12 cellular contexts compared by ENCODE assay signal in genomic region chr11:116563028-116563712, GRCh38.
DNase-seq lines count a peak whose midpoint lies in the region; ATAC-seq, FAIRE-seq and TF ChIP-seq lines count a peak whose summit lies in the region.
"Had no signal": no experiment of that assay in that cellular context is flagged by ENCODE, and none has a peak within 500 bp of the region (broad histone marks: within the 10 kb centered on the region; RNA-seq: fewer than 3 reads in every experiment).

No MANE protein-coding gene starts in this region.

- H3K4me3 Mint-ChIP-seq in MCF 10A (ENCODE audit: unreplicated experiment) = no peak overlapping the region

- peaks cover 12% of the 10 kb centered on the region for H3K9me3 Mint-ChIP-seq in MCF 10A (ENCODE audit: unreplicated experiment)

- H2AFZ ChIP-seq in mammary epithelial cell (ENCODE audit: low read depth, low read length) = no peak overlapping the region
- H2AFZ ChIP-seq in smooth muscle cell (ENCODE audit: low read depth) = no peak overlapping the region
- H2AFZ ChIP-seq: parathyroid adenoma had no signal

- H3K27ac ChIP-seq in mammary epithelial cell (ENCODE audit: insufficient read depth, low read depth, low read length) (no peak overlapping the region), testis (no peak overlapping the region), smooth muscle cell (ENCODE audit: low read depth) (no peak overlapping the region)
- H3K27ac ChIP-seq: parathyroid adenoma had no signal

- H3K9ac ChIP-seq in mammary epithelial cell (ENCODE audit: insufficient read depth, low read length) = no peak overlapping the region
- no peak overlapping the region for H3K9ac ChIP-seq in smooth muscle cell (ENCODE audit: low read depth)
- H3K9ac ChIP-seq: parathyroid adenoma had no signal

- 7% methylated on average over 7 of the region's 10 CpGs for WGBS in mammary epithelial cell (ENCODE audit: low coverage, missing lambda C conversion rate)
- WGBS in testis, 2 donors = 59 to 70% methylated on average over 9 to 10 of the region's 10 CpGs
- WGBS in smooth muscle cell (ENCODE audit: low lambda C conversion rate) = 61% methylated on average over 10 of the region's 10 CpGs

- H3K36me3 ChIP-seq in mammary epithelial cell (ENCODE audit: insufficient read depth, low read length) (no peaks in the 10 kb centered on the region), testis (ENCODE audit: low read depth, missing control alignments) (no peaks in the 10 kb centered on the region), smooth muscle cell (ENCODE audit: low read depth) (no peaks in the 10 kb centered on the region)

- peak; percentile 10 for DNase-seq in MCF 10A (ENCODE audit: unreplicated experiment)
- DNase-seq in mammary epithelial cell = no peak
- peak; percentile 12 for DNase-seq in UCSD-AML1 (lab: John Stamatoyannopoulos, UW; ENCODE audit: unreplicated experiment)
- DNase-seq in testis = peak; percentile 60
- no peak for DNase-seq in activated gamma-delta T cell (lab: John Stamatoyannopoulos, UW)
- no peak for DNase-seq in smooth muscle cell (lab: John Stamatoyannopoulos, UW; ENCODE audit: unreplicated experiment)
- DNase-seq: activated CD4-positive, alpha-beta T cell treated with anti-CD3 and anti-CD28 coated beads, Interleukin-2, amount 50 U/mL, for 48 hours had no signal

- TF ChIP-seq CTCF in MCF 10A (IDR thresholded peaks at IDR 0.05; ENCODE audit: unreplicated experiment) = no peak
- no peak for TF ChIP-seq CTCF in mammary epithelial cell (conservative IDR thresholded peaks at IDR 0.05 in 1 of 2, IDR thresholded peaks at IDR 0.05 in 1 of 2; ENCODE audit: extremely low read depth in 1 of 2, insufficient read depth in 1 of 2, low read depth in 1 of 2, low read length in 2 of 2)
- TF ChIP-seq CTCF in testis (IDR thresholded peaks at IDR 0.05) = no peak
- TF ChIP-seq CTCF in smooth muscle cell (IDR thresholded peaks at IDR 0.05; ENCODE audit: borderline replicate concordance, insufficient read depth, poor library complexity, severe bottlenecking) = no peak

- no peaks in the 10 kb centered on the region for H3K4me1 Mint-ChIP-seq in MCF 10A (ENCODE audit: insufficient read depth, unreplicated experiment)

- H3K79me2 ChIP-seq in mammary epithelial cell (ENCODE audit: insufficient read depth, low read length) (no peaks in the 10 kb centered on the region), smooth muscle cell (ENCODE audit: low read depth) (no peaks in the 10 kb centered on the region)
- H3K79me2 ChIP-seq: parathyroid adenoma had no signal

- H3K27ac Mint-ChIP-seq in MCF 10A (ENCODE audit: low read depth, unreplicated experiment) = no peak overlapping the region

- no peaks in the 10 kb centered on the region for H4K20me1 ChIP-seq in mammary epithelial cell (ENCODE audit: insufficient read depth, low read length)
- H4K20me1 ChIP-seq in smooth muscle cell (ENCODE audit: low read depth) = no peaks in the 10 kb centered on the region

- FAIRE-seq in islet of Langerhans (lab: Jason Lieb, UNC) = peak; percentile 68
- FAIRE-seq: GM12878, H1 had no signal

- no peaks in the 10 kb centered on the region for H3K4me1 ChIP-seq in mammary epithelial cell (ENCODE audit: insufficient read depth, low read length)
- H3K4me1 ChIP-seq in testis = no peaks in the 10 kb centered on the region
- H3K4me1 ChIP-seq in smooth muscle cell (ENCODE audit: low read depth) = no peaks in the 10 kb centered on the region
- H3K4me1 ChIP-seq: parathyroid adenoma had no signal

- ATAC-seq in HG02623 (IDR thresholded peaks at IDR 0.05; ENCODE audit: unreplicated experiment) = no peak
- ATAC-seq: GM12878 had no signal

- H3K36me3 Mint-ChIP-seq in MCF 10A (ENCODE audit: insufficient read depth, unreplicated experiment) = no peaks in the 10 kb centered on the region

- dilution Hi-C loops in mammary epithelial cell (cut with HindIII; ENCODE audit: low sequenced_read_pairs) = no loop called here

- TF ChIP-seq POLR2A in testis (IDR thresholded peaks at IDR 0.05) = no peak

- H3K9me3 ChIP-seq in mammary epithelial cell (replicated peaks; ENCODE audit: insufficient read depth, low read length) = no peaks in the 10 kb centered on the region
- no peaks in the 10 kb centered on the region for H3K9me3 ChIP-seq in testis
- H3K9me3 ChIP-seq in smooth muscle cell (replicated peaks; ENCODE audit: low read depth) = no peaks in the 10 kb centered on the region

- POLR2A ChIA-PET in MCF 10A (lab: Yijun Ruan, JAX) = no interaction called here

- peaks cover 2% of the 10 kb centered on the region for H3K27me3 ChIP-seq in mammary epithelial cell (ENCODE audit: insufficient read depth, low read length)
- no peaks in the 10 kb centered on the region for H3K27me3 ChIP-seq in testis
- H3K27me3 ChIP-seq in smooth muscle cell (ENCODE audit: low read depth) = no peaks in the 10 kb centered on the region

- in situ Hi-C loops in mammary epithelial cell (cut with MboI; ENCODE audit: low sequenced_read_pairs in 2 of 2) = no loop called here

- no peak overlapping the region for H3K4me2 ChIP-seq in mammary epithelial cell (ENCODE audit: insufficient read depth, low read depth, low read length)
- H3K4me2 ChIP-seq in smooth muscle cell = no peak overlapping the region

- intact Hi-C loops in MCF 10A (cut with micrococcal nuclease) = no loop called here
- intact Hi-C loops in mammary epithelial cell (cut with micrococcal nuclease) = no loop called here
- intact Hi-C loops in testis (cut with DNase I; ENCODE audit: low total_unique reads) = no loop called here

- H3K27me3 Mint-ChIP-seq in MCF 10A (ENCODE audit: insufficient read depth, unreplicated experiment) = no peaks in the 10 kb centered on the region

- BruUV-seq in MCF 10A (replicated peaks; lab: Mats Ljungman, UMichigan) (no TSS peak), mammary epithelial cell (replicated peaks; lab: Mats Ljungman, UMichigan) (no TSS peak)

- H3K4me3 ChIP-seq in mammary epithelial cell (replicated peaks in 1 of 3; ENCODE audit: insufficient read depth in 1 of 3, low read depth in 2 of 3, low read length in 3 of 3) (no peak overlapping the region), testis (no peak overlapping the region), smooth muscle cell (no peak overlapping the region)
- H3K4me3 ChIP-seq: GM12878 had no signal

- CTCF ChIA-PET in MCF 10A (lab: Yijun Ruan, JAX) = no interaction called here
- CTCF ChIA-PET in mammary epithelial cell (lab: Charles Lee; ENCODE audit: low non-redundant PET) = no interaction called here

- no peaks in the 10 kb centered on the region for H3F3A ChIP-seq in smooth muscle cell (ENCODE audit: low read depth)

Comparison
In these comparisons a context has a peak if more than half of its experiments do, and no peak if none do; other contexts are left out.
1. DNase-seq: peak in MCF 10A (single experiment), UCSD-AML1 (single experiment) and testis (single experiment); none in mammary epithelial cell (single experiment), activated gamma-delta T cell (single experiment) and smooth muscle cell (single experiment).